ENCODE assay signal across 8 cellular contexts in the genomic region with DNA sequence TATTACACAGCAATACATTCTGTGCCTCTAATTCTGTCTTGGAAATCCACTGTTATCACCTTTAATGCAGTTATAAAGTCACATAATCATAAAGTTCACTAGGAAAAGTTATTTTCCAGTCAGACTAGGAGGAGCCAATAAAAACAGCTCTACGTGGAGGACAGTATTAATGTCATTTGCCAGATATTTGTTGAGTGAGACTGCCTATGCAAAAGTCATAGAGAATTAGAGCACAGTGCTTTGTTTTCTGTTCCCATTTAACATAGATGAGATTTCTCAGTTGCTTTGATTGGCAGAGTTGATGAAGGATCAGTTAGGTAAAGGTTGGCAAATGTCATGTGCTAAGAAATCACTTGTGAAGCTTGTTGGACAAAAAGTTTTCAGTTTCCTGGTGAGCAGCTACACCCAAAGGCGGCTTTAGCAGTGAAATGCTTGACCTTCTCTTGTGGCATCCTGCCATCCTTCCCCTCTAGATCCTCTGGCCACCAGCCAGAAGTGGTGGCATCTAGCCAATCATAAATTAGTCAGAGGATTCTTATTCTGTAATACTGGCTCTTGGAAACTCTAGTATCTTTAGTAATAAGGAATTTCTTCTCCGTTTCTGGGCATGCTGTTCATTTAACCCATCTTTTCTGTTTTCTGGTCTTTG. TPM values are rescaled to one million over a fixed set of nuclear protein-coding genes. Genes with fewer than 3 reads are reported as not detected.
A peak's percentile ranks its signal among the peaks of the same experiment; 100 is the strongest.
DNase-seq lines count a peak whose midpoint lies in the region; ATAC-seq and TF ChIP-seq lines count a peak whose summit lies in the region.

No MANE protein-coding gene starts in this region.

- TF ChIP-seq POLR2A in prostate gland (IDR thresholded peaks at IDR 0.05) = no peak

- peak overlapping the region in 1 of 4 experiments; percentile 25 for H3K4me3 ChIP-seq in fibroblast of lung (replicated peaks in 1 of 4; ENCODE audit: control extremely low read depth in 1 of 4, insufficient read depth in 1 of 4, low read depth in 3 of 4, low read length in 4 of 4)
- no peak overlapping the region for H3K4me3 ChIP-seq in prostate gland

- no peaks in the 10 kb centered on the region for H4K20me1 ChIP-seq in fibroblast of lung (ENCODE audit: control insufficient read depth, extremely low read depth, insufficient read depth, low read length)

- H3K9me3 ChIP-seq in fibroblast of lung (ENCODE audit: control insufficient read depth, insufficient read depth, low read depth, low read length) (no peaks in the 10 kb centered on the region), prostate gland (no peaks in the 10 kb centered on the region)

- H3K79me2 ChIP-seq in fibroblast of lung (ENCODE audit: control insufficient read depth, insufficient read depth, low read length) = no peaks in the 10 kb centered on the region

- H3K36me3 ChIP-seq in fibroblast of lung (ENCODE audit: control insufficient read depth, insufficient read depth, low read length) = no peaks in the 10 kb centered on the region
- H3K36me3 ChIP-seq in prostate gland = no peaks in the 10 kb centered on the region

- H3K4me2 ChIP-seq in fibroblast of lung (ENCODE audit: extremely low read depth, insufficient read depth, low read length) = peak overlapping the region; percentile 63

- no peaks in the 10 kb centered on the region for H3K27me3 ChIP-seq in fibroblast of lung (ENCODE audit: control insufficient read depth, insufficient read depth, low read length)
- H3K27me3 ChIP-seq in prostate gland (replicated peaks; ENCODE audit: insufficient read depth) = no peaks in the 10 kb centered on the region

- 9% methylated on average over 3 of the region's 3 CpGs for WGBS in prostate gland

- peak overlapping the region; percentile 10 for H3K27ac ChIP-seq in fibroblast of lung (ENCODE audit: insufficient read depth, low read length)
- no peak overlapping the region for H3K27ac ChIP-seq in prostate gland

- intact Hi-C loops in prostate gland (cut with DNase I) = no loop called here

- H3K9ac ChIP-seq in fibroblast of lung (ENCODE audit: insufficient read depth, low read length) = no peak overlapping the region

- TF ChIP-seq CTCF in fibroblast of lung (conservative IDR thresholded peaks at IDR 0.05 in 1 of 2, IDR thresholded peaks at IDR 0.05 in 1 of 2; ENCODE audit: low read depth in 1 of 2, low read length in 2 of 2) (no peak), prostate gland (IDR thresholded peaks at IDR 0.05) (no peak)

- H3K4me1 ChIP-seq in fibroblast of lung (ENCODE audit: control insufficient read depth, extremely low read depth, insufficient read depth, low read length) (peaks cover 13% of the 10 kb centered on the region), prostate gland (replicated peaks) (no peaks in the 10 kb centered on the region)

- no peak overlapping the region for H2AFZ ChIP-seq in fibroblast of lung (ENCODE audit: low read length)

- ATAC-seq in HG03354 (IDR thresholded peaks at IDR 0.05; ENCODE audit: poor library complexity, severe bottlenecking, unreplicated experiment) = no peak

- DNase-seq in DMS79 (lab: John Stamatoyannopoulos, UW) (peak; percentile 67), RPMI7951 (ENCODE audit: low read depth) (peak; percentile 92), fibroblast of lung (ENCODE audit: low read depth in 2 of 2) (peak; percentile 88 to 96), prostate gland (ENCODE audit: low spot score) (peak; percentile 30), T-helper 2 cell (no peak)
- no peak for DNase-seq in stimulated activated naive CD4-positive, alpha-beta T cell (lab: John Stamatoyannopoulos, UW)
- no peak for DNase-seq in activated T-cell treated with anti-CD3 and anti-CD28 coated beads, Interleukin-2, amount 50 U/mL, for 48 hours

RNA-seq across cellular contexts. Expression of gene BCKDHB, which starts 37.0 kb away (rescaled TPM):
- total RNA-seq in RPMI7951 (2014; rRNA removed; shearing (Covaris generic)) = 20.5 and 23.2 TPM in 2 replicates
- 6.2 and 8.3 TPM in 2 replicates for total RNA-seq in fibroblast of lung
- polyA plus RNA-seq in fibroblast of lung = 16.2 and 16.5 TPM in 2 replicates
- polyA plus RNA-seq in fibroblast of lung (2012) = 8.9 and 10.4 TPM in 2 replicates
- 3.6 and 6.6 TPM in 2 replicates for polyA minus RNA-seq in fibroblast of lung (ENCODE audit: low replicate concordance)
- 10 to 100 TPM; 19.0 to 33.0 TPM for total RNA-seq in prostate gland

Comparison
In these comparisons a context has a peak if more than half of its experiments do, and no peak if none do; other contexts are left out.
1. DNase-seq: peak in DMS79 (single experiment), RPMI7951 (single experiment), fibroblast of lung (2 of 2) and prostate gland (single experiment); none in stimulated activated naive CD4-positive, alpha-beta T cell (0 of 6), T-helper 2 cell (0 of 5) and activated T-cell treated with anti-CD3 and anti-CD28 coated beads, Interleukin-2, amount 50 U/mL, for 48 hours (0 of 2).